ENCODE assay signal across 15 cellular contexts in the genomic region with DNA sequence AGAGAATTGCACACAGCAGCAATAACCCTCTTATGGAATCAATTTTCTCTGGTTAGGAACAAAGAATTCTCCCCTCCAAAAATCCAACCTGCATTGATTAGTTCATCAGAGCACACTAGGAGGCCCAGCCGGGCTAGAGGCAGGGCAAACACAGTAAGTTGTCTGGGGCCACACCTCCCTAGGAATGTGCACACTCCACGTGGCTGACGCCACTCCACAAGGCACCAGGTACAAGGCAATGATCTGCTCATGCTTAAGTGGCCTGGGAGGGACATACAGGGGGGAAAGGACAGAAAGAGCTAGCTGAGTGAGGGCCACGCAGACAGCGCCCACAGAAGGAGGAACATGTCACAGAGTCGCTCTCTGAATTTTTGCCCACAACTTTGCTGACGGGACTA.
DNase-seq lines count a peak whose midpoint lies in the region; ATAC-seq, FAIRE-seq and TF ChIP-seq lines count a peak whose summit lies in the region.
"Had no signal": no experiment of that assay in that cellular context is flagged by ENCODE, and none has a peak within 500 bp of the region (broad histone marks: within the 10 kb centered on the region; RNA-seq: fewer than 3 reads in every experiment).

No MANE protein-coding gene starts in this region.

- H3K4me2 ChIP-seq in PC-9 (peak overlapping the region; percentile 69), endothelial cell of umbilical vein (ENCODE audit: insufficient read depth, low read length) (peak overlapping the region; percentile 47), mesenchymal stem cell (ENCODE audit: low read length, poor library complexity, severe bottlenecking) (no peak overlapping the region), MM.1S (ENCODE audit: low read depth, low read length) (no peak overlapping the region)

- H2AFZ ChIP-seq in PC-9 (no peak overlapping the region; the same call in 1 of the 2 replicates), endothelial cell of umbilical vein (ENCODE audit: low read depth, low read length) (no peak overlapping the region), mesenchymal stem cell (ENCODE audit: low read depth, low read length) (no peak overlapping the region), MM.1S (ENCODE audit: low read length) (no peak overlapping the region)

- no peak overlapping the region for H2AK5ac ChIP-seq in mesenchymal stem cell (ENCODE audit: low read length, severe bottlenecking)

- BruUV-seq in PC-9 (replicated peaks; lab: Mats Ljungman, UMichigan), result TSS peak; percentile 84
- no TSS peak for BruUV-seq in endothelial cell of umbilical vein (replicated peaks; lab: Mats Ljungman, UMichigan)

- no peak overlapping the region for H3K23ac ChIP-seq in mesenchymal stem cell (ENCODE audit: low read length in 2 of 2)

- H2BK120ac ChIP-seq in mesenchymal stem cell (ENCODE audit: low read depth, low read length), result no peak overlapping the region

- ATAC-seq in HG03175 (IDR thresholded peaks at IDR 0.05; ENCODE audit: unreplicated experiment), result no peak
- ATAC-seq: activated naive CD8-positive, alpha-beta T cell treated with anti-CD3 and anti-CD28 coated beads, Interleukin-2, amount 50 U/mL, for 24 hours; naive thymus-derived CD4-positive, alpha-beta T cell; stimulated activated naive B cell treated with anti-CD40 and anti-IgM and Interleukin-4, amounts not matched to agents 10 μg/mL and 1 μg/mL and 100 μg/mL, for 72 hours had no signal

- no peak overlapping the region for H2BK15ac ChIP-seq in mesenchymal stem cell (ENCODE audit: low read depth, poor library complexity, severe bottlenecking)

- H3K9me2 ChIP-seq in PC-9 (ENCODE audit: insufficient read depth) (no peaks in the 10 kb centered on the region), MM.1S (replicated peaks; ENCODE audit: insufficient read depth, low read length) (no peaks in the 10 kb centered on the region)

- no peaks in the 10 kb centered on the region for H3K9me1 ChIP-seq in endothelial cell of umbilical vein (replicated peaks; ENCODE audit: control insufficient read depth, extremely low read depth, insufficient read depth, low read length)

- H3K18ac ChIP-seq in mesenchymal stem cell (ENCODE audit: low read depth in 1 of 2, low read length in 2 of 2), result peak overlapping the region; percentile 3 to 71

- dilution Hi-C loops in endothelial cell of umbilical vein (cut with MboI; ENCODE audit: extremely low pct_ligation_motif_present, low sequenced_read_pairs), result no loop called here

- peaks cover 8% of the 10 kb centered on the region for H3K79me1 ChIP-seq in mesenchymal stem cell (replicated peaks; ENCODE audit: low read length, poor library complexity, severe bottlenecking)

- H4K91ac ChIP-seq in mesenchymal stem cell (ENCODE audit: low read length), result no peak overlapping the region

- TF ChIP-seq CTCF in PC-9 (conservative IDR thresholded peaks at IDR 0.05), result no peak
- TF ChIP-seq CTCF in endothelial cell of umbilical vein (IDR thresholded peaks at IDR 0.05; ENCODE audit: extremely low read depth in 1 of 2, insufficient read depth in 1 of 2, low read depth in 1 of 2, low read length in 2 of 2), result no peak
- no peak for TF ChIP-seq CTCF in MM.1S (IDR thresholded peaks at IDR 0.05; ENCODE audit: low read length)

- no peaks in the 10 kb centered on the region for H3K36me3 ChIP-seq in PC-9 (ENCODE audit: low read depth)
- no peaks in the 10 kb centered on the region for H3K36me3 ChIP-seq in endothelial cell of umbilical vein (ENCODE audit: control insufficient read depth in 2 of 2, extremely low read depth in 1 of 2, insufficient read depth in 2 of 2, low read length in 2 of 2)
- H3K36me3 ChIP-seq in mesenchymal stem cell (ENCODE audit: control insufficient read depth in 1 of 2, insufficient read depth in 2 of 2, low read depth in 1 of 2, low read length in 2 of 2), result no peaks in the 10 kb centered on the region
- no peaks in the 10 kb centered on the region for H3K36me3 ChIP-seq in MM.1S (replicated peaks; ENCODE audit: insufficient read depth, low read length)
- H3K36me3 ChIP-seq: pancreas, thoracic aorta had no signal

- intact Hi-C loops in PC-9 (cut with micrococcal nuclease; ENCODE audit: unreplicated experiment) (loop anchor here (1.0 to 10.0 kb wide), 4 partner anchors 8 to 420 kb away; no protein-coding TSS in a partner anchor), endothelial cell of umbilical vein (cut with micrococcal nuclease) (loop anchor here (1.0 to 2.0 kb wide), 4 partner anchors 26 to 208 kb away; partner anchors contain the start of genes COG1 and SLC39A11)

- H3K4me1 ChIP-seq in PC-9 (replicated peaks; ENCODE audit: insufficient read depth) (peaks cover 28% of the 10 kb centered on the region), endothelial cell of umbilical vein (ENCODE audit: control insufficient read depth, extremely low read depth, insufficient read depth, low read length) (peaks cover 12% of the 10 kb centered on the region), mesenchymal stem cell (ENCODE audit: control insufficient read depth, insufficient read depth, low read depth, low read length) (peaks cover 8% of the 10 kb centered on the region), MM.1S (ENCODE audit: low read length) (no peaks in the 10 kb centered on the region)
- H3K4me1 ChIP-seq: pancreas had no signal

- no peaks in the 10 kb centered on the region for H3K9me3 ChIP-seq in PC-9 (ENCODE audit: insufficient read depth, low read depth)
- no peaks in the 10 kb centered on the region for H3K9me3 ChIP-seq in endothelial cell of umbilical vein (replicated peaks; ENCODE audit: control insufficient read depth, insufficient read depth, low read length)
- H3K9me3 ChIP-seq in mesenchymal stem cell (ENCODE audit: control insufficient read depth, low read length), result no peaks in the 10 kb centered on the region
- H3K9me3 ChIP-seq in MM.1S (replicated peaks; ENCODE audit: insufficient read depth, low read length), result no peaks in the 10 kb centered on the region
- H3K9me3 ChIP-seq: pancreas, thoracic aorta had no signal

- TF ChIP-seq POLR2A in endothelial cell of umbilical vein (IDR thresholded peaks at IDR 0.05; ENCODE audit: low read depth, low read length), result no peak

- no peak overlapping the region for H4K8ac ChIP-seq in mesenchymal stem cell (ENCODE audit: low read length)

- H2BK5ac ChIP-seq in mesenchymal stem cell (ENCODE audit: low read depth, low read length, poor library complexity, severe bottlenecking), result no peak overlapping the region

- WGBS in mesenchymal stem cell, result 63% methylated on average over 7 of the region's 7 CpGs

- peak overlapping the region; percentile 89 for H3K27ac ChIP-seq in PC-9
- H3K27ac ChIP-seq in endothelial cell of umbilical vein (ENCODE audit: insufficient read depth, low read depth, low read length), result peak overlapping the region; percentile 40
- no peak overlapping the region for H3K27ac ChIP-seq in mesenchymal stem cell (ENCODE audit: low read length, poor library complexity, severe bottlenecking)
- H3K27ac ChIP-seq in MM.1S (ENCODE audit: low read length), result no peak overlapping the region
- H3K27ac ChIP-seq: pancreas, thoracic aorta had no signal

- DNase-seq in ELR (ENCODE audit: low read depth), result peak; percentile 62
- peak; percentile 66 to 84 for DNase-seq in PC-9
- DNase-seq in endothelial cell of umbilical vein (ENCODE audit: low read depth, low spot score), result no peak
- DNase-seq in mesenchymal stem cell, result no peak
- no peak for DNase-seq in iPS-NIHi11 (ENCODE audit: low spot score)
- DNase-seq in NCI-H510A treated with DMSO at 0.1 percent for 48 hours (lab: John Stamatoyannopoulos, UW), result no peak
- no peak for DNase-seq in MM.1S
- DNase-seq: activated naive CD8-positive, alpha-beta T cell treated with anti-CD3 and anti-CD28 coated beads, Interleukin-2, amount 50 U/mL, for 24 hours; naive thymus-derived CD4-positive, alpha-beta T cell; NCI-H1694; NCI-H2227 treated with DMSO at 0.1 percent for 48 hours; pancreas; stimulated activated naive B cell treated with anti-CD40 and anti-IgM and Interleukin-4, amounts not matched to agents 10 μg/mL and 1 μg/mL and 100 μg/mL, for 72 hours had no signal

- H3F3A ChIP-seq in PC-9 (ENCODE audit: insufficient read depth, low read depth), result peaks cover 32% of the 10 kb centered on the region
- H3F3A ChIP-seq in MM.1S (ENCODE audit: insufficient read depth, low read length), result no peaks in the 10 kb centered on the region

- H3K9ac ChIP-seq in endothelial cell of umbilical vein (replicated peaks; ENCODE audit: extremely low read depth, insufficient read depth, low read length) (no peak overlapping the region), mesenchymal stem cell (ENCODE audit: low read length) (no peak overlapping the region), MM.1S (ENCODE audit: low read length) (no peak overlapping the region)

- H3K79me2 ChIP-seq in PC-9 (ENCODE audit: low read depth), result no peaks in the 10 kb centered on the region
- no peaks in the 10 kb centered on the region for H3K79me2 ChIP-seq in endothelial cell of umbilical vein (ENCODE audit: control insufficient read depth, insufficient read depth, low read length)
- H3K79me2 ChIP-seq in MM.1S (ENCODE audit: low read length), result no peaks in the 10 kb centered on the region

- POLR2A ChIA-PET in PC-9 (lab: Charles Lee; ENCODE audit: unreplicated experiment) (interaction anchor here (0.8 kb wide), 1 partner anchor 425 kb away, joined by 4 read pairs; no protein-coding TSS in a partner anchor), endothelial cell of umbilical vein (lab: Charles Lee) (no interaction called here)

- H3K14ac ChIP-seq in mesenchymal stem cell (ENCODE audit: low read length in 2 of 2), result no peak overlapping the region

- peak overlapping the region; percentile 22; the same call in 1 of the 2 replicates for H3K4me3 ChIP-seq in PC-9
- H3K4me3 ChIP-seq in endothelial cell of umbilical vein (replicated peaks in 1 of 3; ENCODE audit: insufficient read depth in 1 of 3, low read depth in 1 of 3, low read length in 3 of 3), result no peak overlapping the region
- no peak overlapping the region for H3K4me3 ChIP-seq in mesenchymal stem cell (ENCODE audit: insufficient read depth in 1 of 2, low read depth in 1 of 2, low read length in 2 of 2)
- no peak overlapping the region for H3K4me3 ChIP-seq in MM.1S (ENCODE audit: low read length)
- H3K4me3 ChIP-seq: pancreas, thoracic aorta had no signal

- H4K20me1 ChIP-seq in PC-9 (ENCODE audit: insufficient read depth), result no peaks in the 10 kb centered on the region
- no peaks in the 10 kb centered on the region for H4K20me1 ChIP-seq in endothelial cell of umbilical vein (replicated peaks; ENCODE audit: control insufficient read depth, extremely low read depth, insufficient read depth, low read length)
- H4K20me1 ChIP-seq in MM.1S (ENCODE audit: insufficient read depth, low read length), result no peaks in the 10 kb centered on the region

- no peak for FAIRE-seq in endothelial cell of umbilical vein (lab: Jason Lieb, UNC)
- FAIRE-seq: pancreas had no signal

- no peak overlapping the region for H3K4ac ChIP-seq in mesenchymal stem cell (ENCODE audit: low read depth in 1 of 2, low read length in 2 of 2)

- CTCF ChIA-PET in PC-9 (lab: Charles Lee) (interaction anchor here (0.5 to 1.5 kb wide), 5 partner anchors 7 to 257 kb away, joined by 4 to 7 read pairs (median 6); no protein-coding TSS in a partner anchor), endothelial cell of umbilical vein (lab: Charles Lee) (interaction anchor here (1.1 to 3.3 kb wide), 7 partner anchors 9 to 259 kb away, joined by 3 to 61 read pairs (median 17); no protein-coding TSS in a partner anchor)

- H2BK12ac ChIP-seq in mesenchymal stem cell (ENCODE audit: low read length in 2 of 2), result peak overlapping the region in 1 of 2 experiments; percentile 29

- no peaks in the 10 kb centered on the region for H3K27me3 ChIP-seq in PC-9 (ENCODE audit: insufficient read depth, low read depth)
- no peaks in the 10 kb centered on the region for H3K27me3 ChIP-seq in endothelial cell of umbilical vein (ENCODE audit: control insufficient read depth in 2 of 2, insufficient read depth in 2 of 2, low read length in 2 of 2)
- H3K27me3 ChIP-seq in mesenchymal stem cell (ENCODE audit: control insufficient read depth in 1 of 2, insufficient read depth in 1 of 2, low read length in 2 of 2), result no peaks in the 10 kb centered on the region
- no peaks in the 10 kb centered on the region for H3K27me3 ChIP-seq in MM.1S (replicated peaks; ENCODE audit: insufficient read depth, low read length)
- H3K27me3 ChIP-seq: pancreas had no signal

Comparison
In these comparisons a context has a peak if more than half of its experiments do, and no peak if none do; other contexts are left out.
1. DNase-seq: peak in ELR (single experiment) and PC-9 (2 of 2); none in endothelial cell of umbilical vein (single experiment), mesenchymal stem cell (single experiment), iPS-NIHi11 (single experiment), NCI-H510A treated with DMSO at 0.1 percent for 48 hours (single experiment) and MM.1S (single experiment).
2. H3K27ac ChIP-seq: peak in PC-9 (single experiment) and endothelial cell of umbilical vein (single experiment); none in mesenchymal stem cell (single experiment) and MM.1S (single experiment).
3. H3K4me2 ChIP-seq: peak in PC-9 (single experiment) and endothelial cell of umbilical vein (single experiment); none in mesenchymal stem cell (single experiment) and MM.1S (single experiment).